ENCODE assay signal across 18 cellular contexts in genomic region chr13:52187029-52187423, GRCh38. TPM values are rescaled to one million over a fixed set of nuclear protein-coding genes. Genes with fewer than 3 reads are reported as not detected.
A peak's percentile ranks its signal among the peaks of the same experiment; 100 is the strongest.
DNase-seq lines count a peak whose midpoint lies in the region; ATAC-seq and TF ChIP-seq lines count a peak whose summit lies in the region.
"Had no signal": no experiment of that assay in that cellular context is flagged by ENCODE, and none has a peak within 500 bp of the region (broad histone marks: within the 10 kb centered on the region; RNA-seq: fewer than 3 reads in every experiment).

No MANE protein-coding gene starts in this region.

- peaks cover 33% of the 10 kb centered on the region for H3K4me1 Mint-ChIP-seq in CD8-positive, alpha-beta T cell (ENCODE audit: low read depth)
- H3K4me1 Mint-ChIP-seq in activated CD4-positive, alpha-beta memory T cell treated with anti-CD3 and anti-CD28 coated beads, Interleukin-2, amount 10 ng/mL, durations not matched to agents 7 days and 5 days: peaks cover 32% of the 10 kb centered on the region
- H3K4me1 Mint-ChIP-seq in CD14-positive monocyte (peaks cover 5% of the 10 kb centered on the region), Caco-2 (ENCODE audit: low read depth, unreplicated experiment) (no peaks in the 10 kb centered on the region)

- H3K27ac Mint-ChIP-seq in CD8-positive, alpha-beta T cell: peak overlapping the region; percentile 22
- peak overlapping the region; percentile 36 for H3K27ac Mint-ChIP-seq in activated CD4-positive, alpha-beta memory T cell treated with anti-CD3 and anti-CD28 coated beads, Interleukin-2, amount 10 ng/mL, durations not matched to agents 7 days and 5 days
- H3K27ac Mint-ChIP-seq in CD14-positive monocyte (no peak overlapping the region), Caco-2 (ENCODE audit: unreplicated experiment) (no peak overlapping the region)

- no peaks in the 10 kb centered on the region for H3K9me3 ChIP-seq in CD8-positive, alpha-beta T cell (ENCODE audit: low read length)
- no peaks in the 10 kb centered on the region for H3K9me3 ChIP-seq in Caco-2
- H3K9me3 ChIP-seq: colonic mucosa, pancreas had no signal

- no peak for TF ChIP-seq CTCF in CD8-positive, alpha-beta T cell (IDR thresholded peaks at IDR 0.05)
- TF ChIP-seq CTCF in CD14-positive monocyte (IDR thresholded peaks at IDR 0.05): no peak
- TF ChIP-seq CTCF in foreskin keratinocyte (conservative IDR thresholded peaks at IDR 0.05): no peak
- TF ChIP-seq CTCF in Caco-2 (IDR thresholded peaks at IDR 0.05; ENCODE audit: insufficient read depth in 1 of 2, low read depth in 1 of 2, low read length in 1 of 2, severe bottlenecking in 1 of 2, unreplicated experiment in 1 of 2): no peak

- H3K36me3 ChIP-seq in CD8-positive, alpha-beta T cell (ENCODE audit: insufficient read depth, low read length): peaks cover 2% of the 10 kb centered on the region
- H3K36me3 ChIP-seq in Caco-2 (ENCODE audit: control insufficient read depth, insufficient read depth, low read length): no peaks in the 10 kb centered on the region; the same call in 1 of the 2 replicates
- H3K36me3 ChIP-seq: colonic mucosa had no signal

- no peak overlapping the region for H3K4me3 Mint-ChIP-seq in CD8-positive, alpha-beta T cell
- no peak overlapping the region for H3K4me3 Mint-ChIP-seq in activated CD4-positive, alpha-beta memory T cell treated with anti-CD3 and anti-CD28 coated beads, Interleukin-2, amount 10 ng/mL, durations not matched to agents 7 days and 5 days
- H3K4me3 Mint-ChIP-seq in CD14-positive monocyte: no peak overlapping the region
- no peak overlapping the region for H3K4me3 Mint-ChIP-seq in Caco-2 (ENCODE audit: unreplicated experiment)
- H3K4me3 Mint-ChIP-seq: activated CD4-positive, alpha-beta T cell treated with anti-CD3 and anti-CD28 coated beads, Interleukin-2, amount 10 ng/mL, durations not matched to agents 24 days and 14 days; stimulated activated naive CD8-positive, alpha-beta T cell treated with anti-CD3 and anti-CD28 coated beads, Interleukin-15, amount 100 ng/mL, for 72 hours had no signal

- POLR2A ChIA-PET in CD8-positive, alpha-beta T cell (lab: Charles Lee): no interaction called here
- POLR2A ChIA-PET in activated CD4-positive, alpha-beta memory T cell treated with anti-CD3 and anti-CD28 coated beads, Interleukin-2, amount 10 ng/mL, durations not matched to agents 7 days and 5 days (lab: Charles Lee): no interaction called here
- POLR2A ChIA-PET in Caco-2 (lab: Charles Lee): no interaction called here

- no peaks in the 10 kb centered on the region for H3K27me3 Mint-ChIP-seq in CD8-positive, alpha-beta T cell (ENCODE audit: low read depth)
- H3K27me3 Mint-ChIP-seq in activated CD4-positive, alpha-beta memory T cell treated with anti-CD3 and anti-CD28 coated beads, Interleukin-2, amount 10 ng/mL, durations not matched to agents 7 days and 5 days: no peaks in the 10 kb centered on the region
- H3K27me3 Mint-ChIP-seq in CD14-positive monocyte (ENCODE audit: low read depth in 3 of 3): peaks cover 0 to 2% (median 0%) of the 10 kb centered on the region in 3 donors
- no peaks in the 10 kb centered on the region for H3K27me3 Mint-ChIP-seq in Caco-2 (ENCODE audit: insufficient read depth, unreplicated experiment)
- H3K27me3 Mint-ChIP-seq: activated CD4-positive, alpha-beta T cell treated with anti-CD3 and anti-CD28 coated beads, Interleukin-2, amount 10 ng/mL, durations not matched to agents 24 days and 14 days; stimulated activated naive CD8-positive, alpha-beta T cell treated with anti-CD3 and anti-CD28 coated beads, Interleukin-15, amount 100 ng/mL, for 72 hours had no signal

- peaks cover 12% of the 10 kb centered on the region for H3K4me1 ChIP-seq in CD8-positive, alpha-beta T cell (ENCODE audit: insufficient read depth, low read length)
- H3K4me1 ChIP-seq in foreskin keratinocyte (peaks cover 14% of the 10 kb centered on the region), Caco-2 (no peaks in the 10 kb centered on the region)
- H3K4me1 ChIP-seq: colonic mucosa had no signal

- BruUV-seq in Caco-2 (replicated peaks; lab: Mats Ljungman, UMichigan): no TSS peak

- no peaks in the 10 kb centered on the region for H3K27me3 ChIP-seq in CD8-positive, alpha-beta T cell (ENCODE audit: insufficient read depth, low read length)
- no peaks in the 10 kb centered on the region for H3K27me3 ChIP-seq in foreskin keratinocyte
- H3K27me3 ChIP-seq in Caco-2 (replicated peaks; ENCODE audit: control insufficient read depth, insufficient read depth, low read length): no peaks in the 10 kb centered on the region
- H3K27me3 ChIP-seq: colonic mucosa, pancreas had no signal

- intact Hi-C loops in CD8-positive, alpha-beta T cell (cut with DNase I, micrococcal nuclease): loop anchor here in 1 of 2 experiments (5.0 kb wide), 1 partner anchor 480 kb away; no protein-coding TSS in a partner anchor
- intact Hi-C loops in CD14-positive monocyte (cut with micrococcal nuclease) (no loop called here), Caco-2 (cut with micrococcal nuclease; ENCODE audit: unreplicated experiment) (no loop called here)

- H3K36me3 Mint-ChIP-seq in CD8-positive, alpha-beta T cell: peaks cover 58% of the 10 kb centered on the region
- peaks cover 20% of the 10 kb centered on the region for H3K36me3 Mint-ChIP-seq in activated CD4-positive, alpha-beta memory T cell treated with anti-CD3 and anti-CD28 coated beads, Interleukin-2, amount 10 ng/mL, durations not matched to agents 7 days and 5 days (ENCODE audit: low read depth)
- H3K36me3 Mint-ChIP-seq in CD14-positive monocyte (peaks cover 41 to 52% of the 10 kb centered on the region in 2 donors), Caco-2 (ENCODE audit: insufficient read depth, unreplicated experiment) (peaks cover 24% of the 10 kb centered on the region)

- H3K27ac ChIP-seq in CD8-positive, alpha-beta T cell (ENCODE audit: low read depth, low read length): no peak overlapping the region
- H3K27ac ChIP-seq in foreskin keratinocyte: no peak overlapping the region
- H3K27ac ChIP-seq: colonic mucosa, pancreas had no signal

- CTCF ChIA-PET in CD8-positive, alpha-beta T cell (lab: Charles Lee): no interaction called here
- CTCF ChIA-PET in activated CD4-positive, alpha-beta memory T cell treated with anti-CD3 and anti-CD28 coated beads, Interleukin-2, amount 10 ng/mL, durations not matched to agents 7 days and 5 days (lab: Charles Lee): interaction anchor here (1.4 kb wide), 1 partner anchor 59 kb away, joined by 3 read pairs; no protein-coding TSS in a partner anchor
- CTCF ChIA-PET in Caco-2 (lab: Charles Lee): no interaction called here

- no peak for ATAC-seq in CD8-positive, alpha-beta T cell
- ATAC-seq in GM19395 (IDR thresholded peaks at IDR 0.05; ENCODE audit: unreplicated experiment) (peak; percentile 11), foreskin keratinocyte (no peak)

- H3K4me3 ChIP-seq in CD8-positive, alpha-beta T cell (ENCODE audit: low read depth, low read length): no peak overlapping the region
- no peak overlapping the region for H3K4me3 ChIP-seq in Caco-2 (ENCODE audit: low read depth, low read length)
- H3K4me3 ChIP-seq: colonic mucosa, pancreas had no signal

- H3K9me3 Mint-ChIP-seq in CD8-positive, alpha-beta T cell: no peaks in the 10 kb centered on the region
- no peaks in the 10 kb centered on the region for H3K9me3 Mint-ChIP-seq in activated CD4-positive, alpha-beta memory T cell treated with anti-CD3 and anti-CD28 coated beads, Interleukin-2, amount 10 ng/mL, durations not matched to agents 7 days and 5 days
- H3K9me3 Mint-ChIP-seq in CD14-positive monocyte (no peaks in the 10 kb centered on the region), Caco-2 (ENCODE audit: unreplicated experiment) (no peaks in the 10 kb centered on the region)
- H3K9me3 Mint-ChIP-seq: activated CD4-positive, alpha-beta T cell treated with anti-CD3 and anti-CD28 coated beads, Interleukin-2, amount 10 ng/mL, durations not matched to agents 24 days and 14 days; stimulated activated naive CD8-positive, alpha-beta T cell treated with anti-CD3 and anti-CD28 coated beads, Interleukin-15, amount 100 ng/mL, for 72 hours had no signal

- no peak for DNase-seq in CD8-positive, alpha-beta T cell
- no peak for DNase-seq in activated CD4-positive, alpha-beta memory T cell treated with anti-CD3 and anti-CD28 coated beads, Interleukin-2, amount 10 ng/mL, durations not matched to agents 7 days and 5 days
- DNase-seq in inferior parietal cortex (ENCODE audit: extremely low spot score) (peak; percentile 15), CD14-positive monocyte (ENCODE audit: low spot score) (no peak), foreskin keratinocyte (no peak), NCI-H2029 treated with DMSO at 0.1 percent for 48 hours (lab: John Stamatoyannopoulos, UW) (no peak), Caco-2 (no peak)
- DNase-seq: activated CD4-positive, alpha-beta T cell treated with anti-CD3 and anti-CD28 coated beads, Interleukin-2, amount 10 ng/mL, durations not matched to agents 24 days and 14 days; activated effector memory CD4-positive, alpha-beta T cell treated with Interleukin-2 at 50 U/mL for 16 hours; Calu3; colonic mucosa; left cardiac atrium; NCI-H446; pancreas; SHP77 had no signal

RNA-seq across cellular contexts. Expression of gene NEK3, which starts 27.6 kb away (rescaled TPM):
- total RNA-seq in CD8-positive, alpha-beta T cell: 1 to 10 TPM; 1.0 to 1.7 TPM
- total RNA-seq in activated CD4-positive, alpha-beta memory T cell treated with anti-CD3 and anti-CD28 coated beads, Interleukin-2, amount 10 ng/mL, durations not matched to agents 7 days and 5 days: 10 to 100 TPM in 1 of 2 experiments, 1 to 10 TPM in 1; 8.1 to 12.9 TPM
- polyA plus RNA-seq in CD14-positive monocyte: 1 to 10 TPM; 5.7 to 6.1 TPM
- total RNA-seq in foreskin keratinocyte: 9.8 and 12.2 TPM in 2 replicates
- polyA plus RNA-seq in foreskin keratinocyte: 8.7 and 9.0 TPM in 2 replicates
- 23.2 and 33.5 TPM in 2 replicates for total RNA-seq in Caco-2 (2022)

RNA-seq across cellular contexts. Expression of gene NEK5, which starts 58.2 kb away (rescaled TPM):
- not detected for total RNA-seq in CD8-positive, alpha-beta T cell
- not detected for total RNA-seq in activated CD4-positive, alpha-beta memory T cell treated with anti-CD3 and anti-CD28 coated beads, Interleukin-2, amount 10 ng/mL, durations not matched to agents 7 days and 5 days
- under 1 TPM in 1 of 2 donors, not detected in 1; 0.07 TPM for polyA plus RNA-seq in CD14-positive monocyte
- total RNA-seq in foreskin keratinocyte: 0.07 TPM in 1 of 2 replicates, not detected in the other
- polyA plus RNA-seq in foreskin keratinocyte: 0.01 and 0.02 TPM in 2 replicates
- total RNA-seq in Caco-2 (2022): 0.35 and 0.39 TPM in 2 replicates
- total RNA-seq: activated CD4-positive, alpha-beta T cell treated with anti-CD3 and anti-CD28 coated beads, Interleukin-2, amount 10 ng/mL, durations not matched to agents 24 days and 14 days; epithelial cell of proximal tubule had no signal

Comparison
In these comparisons a context has a peak if more than half of its experiments do, and no peak if none do; other contexts are left out.
1. H3K27ac Mint-ChIP-seq: peak in CD8-positive, alpha-beta T cell (single experiment) and activated CD4-positive, alpha-beta memory T cell treated with anti-CD3 and anti-CD28 coated beads, Interleukin-2, amount 10 ng/mL, durations not matched to agents 7 days and 5 days (single experiment); none in CD14-positive monocyte (0 of 7) and Caco-2 (single experiment).